Comparison of ENCODE assay signal across 1 cellular context in genomic region chr2:67842375-67842959, GRCh38.
TF ChIP-seq lines count a peak whose summit lies in the region.

No MANE protein-coding gene starts in this region.

TF ChIP-seq in SK-N-SH, 30 proteins besides CTCF, POLR2A, EP300 and RAD21 (continued from another document):
- TF ChIP-seq FOXM1 (IDR thresholded peaks at IDR 0.05; ENCODE audit: low read depth) (no peak), ZBTB33 (IDR thresholded peaks at IDR 0.05; ENCODE audit: borderline replicate concordance, low read depth) (no peak), YY1 (IDR thresholded peaks at IDR 0.05; ENCODE audit: low read depth) (no peak), NRF1 (IDR thresholded peaks at IDR 0.05; ENCODE audit: low read depth, low read length) (no peak), TEAD4 (IDR thresholded peaks at IDR 0.05; ENCODE audit: borderline replicate concordance, insufficient read depth) (no peak), IRF3 (IDR thresholded peaks at IDR 0.05; ENCODE audit: low read depth, low read length) (no peak), FOSL2 (IDR thresholded peaks at IDR 0.05; ENCODE audit: borderline replicate concordance, low read depth) (no peak), TCF12 (IDR thresholded peaks at IDR 0.05) (no peak), POLR2AphosphoS5 (IDR thresholded peaks at IDR 0.05; ENCODE audit: low read depth, low read length) (no peak), JUND (IDR thresholded peaks at IDR 0.05) (no peak), PBX3 (IDR thresholded peaks at IDR 0.05) (no peak), TAF1 (IDR thresholded peaks at IDR 0.05; ENCODE audit: borderline replicate concordance, low read depth, low read length) (no peak), EZH2phosphoT487 (IDR thresholded peaks at IDR 0.05; ENCODE audit: borderline replicate concordance, low read depth) (no peak), GATA2 (CRISPR knock-in tag; IDR thresholded peaks at IDR 0.05) (peak; percentile 73), CHD2 (IDR thresholded peaks at IDR 0.05; ENCODE audit: low read length, partially characterized antibody) (peak; percentile 59), MXI1 (IDR thresholded peaks at IDR 0.05; ENCODE audit: low read depth, low read length) (peak; percentile 56; the same call in 1 of the 2 replicates), RXRA (IDR thresholded peaks at IDR 0.05; ENCODE audit: borderline replicate concordance, low read depth) (no peak), MAX (IDR thresholded peaks at IDR 0.05; ENCODE audit: low read depth) (no peak), GABPA (IDR thresholded peaks at IDR 0.05; ENCODE audit: low read depth) (no peak), SIN3A (IDR thresholded peaks at IDR 0.05; ENCODE audit: borderline replicate concordance, low read depth, low read length) (no peak), RFX5 (IDR thresholded peaks at IDR 0.05; ENCODE audit: low read length) (no peak), USF2 (IDR thresholded peaks at IDR 0.05; ENCODE audit: borderline replicate concordance, low read depth, low read length) (no peak)
